8 cellular contexts compared by ENCODE assay signal in genomic region chr11:99069831-99070444, GRCh38. TPM values are rescaled to one million over a fixed set of nuclear protein-coding genes. Genes with fewer than 3 reads are reported as not detected.
DNase-seq lines count a peak whose midpoint lies in the region; ATAC-seq and TF ChIP-seq lines count a peak whose summit lies in the region.

No MANE protein-coding gene starts in this region.

- TF ChIP-seq CTCF in right atrium auricular region (IDR thresholded peaks at IDR 0.05): no peak
- TF ChIP-seq CTCF in choroid plexus epithelial cell (conservative IDR thresholded peaks at IDR 0.05; ENCODE audit: low read depth, low read length): peak; percentile 25

- H3K4me3 ChIP-seq in right atrium auricular region (peak overlapping the region in 1 of 2 donors; percentile 38), choroid plexus epithelial cell (ENCODE audit: low read depth, low read length) (peak overlapping the region; percentile 68)

- H3K4me1 Mint-ChIP-seq in naive B cell: peaks cover 0 to 6% (median 5%) of the 10 kb centered on the region in 3 donors

- H3K27ac ChIP-seq in right atrium auricular region: no peak overlapping the region

- H3K9me3 Mint-ChIP-seq in naive B cell: peaks cover 0 to 2% (median 0%) of the 10 kb centered on the region in 7 donors

- DNase-seq in Right ventricle myocardium superior (no peak), right atrium auricular region (ENCODE audit: low spot score) (no peak), NCI-H345 treated with DMSO at 0.1 percent for 48 hours (lab: John Stamatoyannopoulos, UW; ENCODE audit: unreplicated experiment) (peak; percentile 50), choroid plexus epithelial cell (ENCODE audit: low read depth) (peak; percentile 57), naive B cell (no peak), NCI-H187 (lab: John Stamatoyannopoulos, UW) (no peak)
- no peak for DNase-seq in stimulated activated naive CD4-positive, alpha-beta T cell treated with Interleukin-2 at 50 U/mL for 16 hours (lab: John Stamatoyannopoulos, UW)

- no peaks in the 10 kb centered on the region for H3K4me1 ChIP-seq in right atrium auricular region

- peak; percentile 31 for ATAC-seq in Right ventricle myocardium superior (ENCODE audit: poor library complexity)
- peak; percentile 79 for ATAC-seq in HG02938 (IDR thresholded peaks at IDR 0.05; ENCODE audit: unreplicated experiment)
- ATAC-seq in naive B cell (ENCODE audit: low read depth in 2 of 2): no peak

- H3K36me3 Mint-ChIP-seq in naive B cell: no peaks in the 10 kb centered on the region

- no peaks in the 10 kb centered on the region for H3K36me3 ChIP-seq in right atrium auricular region

- intact Hi-C loops in Right ventricle myocardium superior (cut with DNase I): no loop called here

- no peaks in the 10 kb centered on the region for H3K27me3 ChIP-seq in right atrium auricular region

- H3K27ac Mint-ChIP-seq in naive B cell: no peak overlapping the region

- peak overlapping the region in 7 of 8 donors; percentile 10 to 81 (median 47) for H3K4me3 Mint-ChIP-seq in naive B cell

- H3K9me3 ChIP-seq in right atrium auricular region: no peaks in the 10 kb centered on the region

- H3K27me3 Mint-ChIP-seq in naive B cell: no peaks in the 10 kb centered on the region

RNA-seq across cellular contexts. Expression of gene CNTN5, which starts 49.2 kb away (rescaled TPM):
- total RNA-seq in Right ventricle myocardium superior (not detected), right atrium auricular region (not detected)
- polyA plus RNA-seq in naive B cell (ENCODE audit: low read depth in 6 of 6): not detected

Comparison
In these comparisons a context has a peak if more than half of its experiments do, and no peak if none do; other contexts are left out.
1. ATAC-seq: peak in Right ventricle myocardium superior (single experiment) and HG02938 (single experiment); none in naive B cell (0 of 2).
2. DNase-seq: peak in NCI-H345 treated with DMSO at 0.1 percent for 48 hours (single experiment) and choroid plexus epithelial cell (single experiment); none in Right ventricle myocardium superior (single experiment), right atrium auricular region (single experiment), naive B cell (single experiment), stimulated activated naive CD4-positive, alpha-beta T cell treated with Interleukin-2 at 50 U/mL for 16 hours (single experiment) and NCI-H187 (0 of 2).